7 cellular contexts compared by ENCODE assay signal in the genomic region with DNA sequence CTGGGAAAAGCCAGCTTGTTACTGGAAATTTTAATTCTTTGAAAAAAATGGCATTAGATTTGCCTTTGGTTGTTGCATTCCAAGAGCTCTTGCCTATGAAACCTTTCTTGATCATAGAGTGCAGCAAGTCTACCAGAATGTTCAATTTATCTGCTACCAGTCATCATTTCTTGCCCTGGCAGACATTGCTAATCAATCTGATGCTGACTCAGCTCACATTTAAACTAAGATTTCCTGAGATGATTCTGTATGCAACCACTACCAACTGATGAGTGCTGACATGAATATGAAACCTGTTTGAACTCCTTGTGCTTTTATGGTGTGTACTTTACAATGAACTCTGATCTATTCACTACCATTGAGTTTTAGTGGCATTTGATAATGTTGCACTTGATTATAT.
"Had no signal": no experiment of that assay in that cellular context is flagged by ENCODE, and none has a peak within 500 bp of the region (broad histone marks: within the 10 kb centered on the region; RNA-seq: fewer than 3 reads in every experiment).

No MANE protein-coding gene starts in this region.

- ATAC-seq: HCT116, K562 had no signal

- FAIRE-seq: HTR-8/SVneo, K562 had no signal

- H3K4me3 ChIP-seq: HAP-1, K562 had no signal

- H3K36me3 ChIP-seq: HAP-1 had no signal

- DNase-seq: GOT3, H7, KG1 had no signal

- H3K9me3 ChIP-seq: HAP-1 had no signal
